ENCODE assay signal across 1 cellular context in the genomic region with DNA sequence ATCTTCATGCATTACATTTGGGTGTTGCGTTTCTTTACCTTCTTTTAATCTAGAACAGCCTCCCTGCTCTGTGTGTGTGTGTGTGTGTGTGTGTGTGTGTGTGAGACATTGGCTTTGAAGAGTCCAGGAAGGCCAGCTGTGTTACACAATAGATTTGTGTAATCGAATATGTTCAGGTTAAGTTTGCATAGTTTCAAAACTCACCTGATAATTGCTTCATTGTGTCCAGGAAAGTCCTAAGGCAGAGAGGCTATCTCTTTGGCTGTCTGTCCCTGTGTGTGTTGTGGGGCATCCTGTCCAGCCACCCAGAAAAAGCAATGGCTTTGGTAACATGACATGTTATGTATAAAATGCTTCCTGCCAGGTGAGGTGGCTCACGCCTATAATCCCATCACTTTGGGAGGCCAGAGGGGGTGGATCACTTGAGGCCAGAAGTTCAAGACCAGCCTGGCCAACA.
TF ChIP-seq lines count a peak whose summit lies in the region.

No MANE protein-coding gene starts in this region.

TF ChIP-seq in HepG2, 621 proteins besides CTCF, POLR2A, EP300 and RAD21 (continued from another document and continues in another):
- TF ChIP-seq CC2D1A (CRISPR knock-in tag; IDR thresholded peaks at IDR 0.05) (no peak), ZSCAN21 (CRISPR knock-in tag; IDR thresholded peaks at IDR 0.05; ENCODE audit: borderline replicate concordance) (no peak), ZNF615 (CRISPR knock-in tag; IDR thresholded peaks at IDR 0.05; ENCODE audit: borderline replicate concordance) (no peak), CEBPB (IDR thresholded peaks at IDR 0.05; ENCODE audit: borderline replicate concordance, low read depth, low read length) (peak; percentile 97), ZNF564 (CRISPR knock-in tag; IDR thresholded peaks at IDR 0.05) (no peak; the same call in 1 of the 2 replicates), ZNF839 (CRISPR knock-in tag; IDR thresholded peaks at IDR 0.05; ENCODE audit: borderline replicate concordance) (no peak), FOXK1 (CRISPR knock-in tag; IDR thresholded peaks at IDR 0.05; ENCODE audit: borderline replicate concordance, low read depth) (no peak; the same call in 1 of the 2 replicates), ZNF572 (CRISPR knock-in tag; IDR thresholded peaks at IDR 0.05) (no peak), ZNF431 (CRISPR knock-in tag; IDR thresholded peaks at IDR 0.05; ENCODE audit: borderline replicate concordance, low read depth) (no peak), CCAR2 (optimal IDR thresholded peaks at IDR 0.05; ENCODE audit: low read depth, low read length) (no peak), ZNF775 (CRISPR knock-in tag; IDR thresholded peaks at IDR 0.05; ENCODE audit: borderline replicate concordance) (no peak), GATA4 (IDR thresholded peaks at IDR 0.05; ENCODE audit: borderline replicate concordance, low read depth) (no peak), TEAD2 (CRISPR knock-in tag; IDR thresholded peaks at IDR 0.05) (no peak), ZFP37 (CRISPR knock-in tag; IDR thresholded peaks at IDR 0.05; ENCODE audit: borderline replicate concordance) (no peak), MEIS1 (CRISPR knock-in tag; IDR thresholded peaks at IDR 0.05; ENCODE audit: borderline replicate concordance) (no peak), TBX2 (CRISPR knock-in tag; IDR thresholded peaks at IDR 0.05; ENCODE audit: borderline replicate concordance) (peak; percentile 86; the same call in 1 of the 2 replicates), SSRP1 (CRISPR knock-in tag; IDR thresholded peaks at IDR 0.05) (no peak), HMG20A (CRISPR knock-in tag; IDR thresholded peaks at IDR 0.05; ENCODE audit: borderline replicate concordance) (peak; percentile 55; the same call in 1 of the 2 replicates), ZNF598 (CRISPR knock-in tag; IDR thresholded peaks at IDR 0.05; ENCODE audit: borderline replicate concordance) (no peak), SP2 (CRISPR knock-in tag; IDR thresholded peaks at IDR 0.05) (no peak), ISX (CRISPR knock-in tag; conservative IDR thresholded peaks at IDR 0.05) (no peak), ZMYM4 (CRISPR knock-in tag; IDR thresholded peaks at IDR 0.05) (peak; percentile 64), ZFP1 (CRISPR knock-in tag; IDR thresholded peaks at IDR 0.05) (no peak)
- TF ChIP-seq, protein P1, sequence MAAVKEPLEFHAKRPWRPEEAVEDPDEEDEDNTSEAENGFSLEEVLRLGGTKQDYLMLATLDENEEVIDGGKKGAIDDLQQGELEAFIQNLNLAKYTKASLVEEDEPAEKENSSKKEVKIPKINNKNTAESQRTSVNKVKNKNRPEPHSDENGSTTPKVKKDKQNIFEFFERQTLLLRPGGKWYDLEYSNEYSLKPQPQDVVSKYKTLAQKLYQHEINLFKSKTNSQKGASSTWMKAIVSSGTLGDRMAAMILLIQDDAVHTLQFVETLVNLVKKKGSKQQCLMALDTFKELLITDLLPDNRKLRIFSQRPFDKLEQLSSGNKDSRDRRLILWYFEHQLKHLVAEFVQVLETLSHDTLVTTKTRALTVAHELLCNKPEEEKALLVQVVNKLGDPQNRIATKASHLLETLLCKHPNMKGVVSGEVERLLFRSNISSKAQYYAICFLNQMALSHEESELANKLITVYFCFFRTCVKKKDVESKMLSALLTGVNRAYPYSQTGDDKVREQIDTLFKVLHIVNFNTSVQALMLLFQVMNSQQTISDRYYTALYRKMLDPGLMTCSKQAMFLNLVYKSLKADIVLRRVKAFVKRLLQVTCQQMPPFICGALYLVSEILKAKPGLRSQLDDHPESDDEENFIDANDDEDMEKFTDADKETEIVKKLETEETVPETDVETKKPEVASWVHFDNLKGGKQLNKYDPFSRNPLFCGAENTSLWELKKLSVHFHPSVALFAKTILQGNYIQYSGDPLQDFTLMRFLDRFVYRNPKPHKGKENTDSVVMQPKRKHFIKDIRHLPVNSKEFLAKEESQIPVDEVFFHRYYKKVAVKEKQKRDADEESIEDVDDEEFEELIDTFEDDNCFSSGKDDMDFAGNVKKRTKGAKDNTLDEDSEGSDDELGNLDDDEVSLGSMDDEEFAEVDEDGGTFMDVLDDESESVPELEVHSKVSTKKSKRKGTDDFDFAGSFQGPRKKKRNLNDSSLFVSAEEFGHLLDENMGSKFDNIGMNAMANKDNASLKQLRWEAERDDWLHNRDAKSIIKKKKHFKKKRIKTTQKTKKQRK (IDR thresholded peaks at IDR 0.05; ENCODE audit: low read length) = no peak
- TF ChIP-seq, protein P2, sequence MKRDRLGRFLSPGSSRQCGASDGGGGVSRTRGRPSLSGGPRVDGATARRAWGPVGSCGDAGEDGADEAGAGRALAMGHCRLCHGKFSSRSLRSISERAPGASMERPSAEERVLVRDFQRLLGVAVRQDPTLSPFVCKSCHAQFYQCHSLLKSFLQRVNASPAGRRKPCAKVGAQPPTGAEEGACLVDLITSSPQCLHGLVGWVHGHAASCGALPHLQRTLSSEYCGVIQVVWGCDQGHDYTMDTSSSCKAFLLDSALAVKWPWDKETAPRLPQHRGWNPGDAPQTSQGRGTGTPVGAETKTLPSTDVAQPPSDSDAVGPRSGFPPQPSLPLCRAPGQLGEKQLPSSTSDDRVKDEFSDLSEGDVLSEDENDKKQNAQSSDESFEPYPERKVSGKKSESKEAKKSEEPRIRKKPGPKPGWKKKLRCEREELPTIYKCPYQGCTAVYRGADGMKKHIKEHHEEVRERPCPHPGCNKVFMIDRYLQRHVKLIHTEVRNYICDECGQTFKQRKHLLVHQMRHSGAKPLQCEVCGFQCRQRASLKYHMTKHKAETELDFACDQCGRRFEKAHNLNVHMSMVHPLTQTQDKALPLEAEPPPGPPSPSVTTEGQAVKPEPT (CRISPR knock-in tag; IDR thresholded peaks at IDR 0.05; ENCODE audit: low read depth) = 0 out of 2 replicates have a peak, but pooled peaks have one; percentile 38
- TF ChIP-seq, protein P3, sequence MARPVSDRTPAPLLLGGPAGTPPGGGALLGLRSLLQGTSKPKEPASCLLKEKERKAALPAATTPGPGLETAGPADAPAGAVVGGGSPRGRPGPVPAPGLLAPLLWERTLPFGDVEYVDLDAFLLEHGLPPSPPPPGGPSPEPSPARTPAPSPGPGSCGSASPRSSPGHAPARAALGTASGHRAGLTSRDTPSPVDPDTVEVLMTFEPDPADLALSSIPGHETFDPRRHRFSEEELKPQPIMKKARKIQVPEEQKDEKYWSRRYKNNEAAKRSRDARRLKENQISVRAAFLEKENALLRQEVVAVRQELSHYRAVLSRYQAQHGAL (CRISPR knock-in tag; IDR thresholded peaks at IDR 0.05; ENCODE audit: not compliant biosample characterization) = no peak
- TF ChIP-seq, protein P4, sequence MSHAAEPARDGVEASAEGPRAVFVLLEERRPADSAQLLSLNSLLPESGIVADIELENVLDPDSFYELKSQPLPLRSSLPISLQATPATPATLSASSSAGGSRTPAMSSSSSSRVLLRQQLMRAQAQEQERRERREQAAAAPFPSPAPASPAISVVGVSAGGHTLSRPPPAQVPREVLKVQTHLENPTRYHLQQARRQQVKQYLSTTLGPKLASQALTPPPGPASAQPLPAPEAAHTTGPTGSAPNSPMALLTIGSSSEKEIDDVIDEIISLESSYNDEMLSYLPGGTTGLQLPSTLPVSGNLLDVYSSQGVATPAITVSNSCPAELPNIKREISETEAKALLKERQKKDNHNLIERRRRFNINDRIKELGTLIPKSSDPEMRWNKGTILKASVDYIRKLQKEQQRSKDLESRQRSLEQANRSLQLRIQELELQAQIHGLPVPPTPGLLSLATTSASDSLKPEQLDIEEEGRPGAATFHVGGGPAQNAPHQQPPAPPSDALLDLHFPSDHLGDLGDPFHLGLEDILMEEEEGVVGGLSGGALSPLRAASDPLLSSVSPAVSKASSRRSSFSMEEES (CRISPR knock-in tag; IDR thresholded peaks at IDR 0.05) = no peak; the same call in 1 of the 2 replicates
- TF ChIP-seq, protein P5, sequence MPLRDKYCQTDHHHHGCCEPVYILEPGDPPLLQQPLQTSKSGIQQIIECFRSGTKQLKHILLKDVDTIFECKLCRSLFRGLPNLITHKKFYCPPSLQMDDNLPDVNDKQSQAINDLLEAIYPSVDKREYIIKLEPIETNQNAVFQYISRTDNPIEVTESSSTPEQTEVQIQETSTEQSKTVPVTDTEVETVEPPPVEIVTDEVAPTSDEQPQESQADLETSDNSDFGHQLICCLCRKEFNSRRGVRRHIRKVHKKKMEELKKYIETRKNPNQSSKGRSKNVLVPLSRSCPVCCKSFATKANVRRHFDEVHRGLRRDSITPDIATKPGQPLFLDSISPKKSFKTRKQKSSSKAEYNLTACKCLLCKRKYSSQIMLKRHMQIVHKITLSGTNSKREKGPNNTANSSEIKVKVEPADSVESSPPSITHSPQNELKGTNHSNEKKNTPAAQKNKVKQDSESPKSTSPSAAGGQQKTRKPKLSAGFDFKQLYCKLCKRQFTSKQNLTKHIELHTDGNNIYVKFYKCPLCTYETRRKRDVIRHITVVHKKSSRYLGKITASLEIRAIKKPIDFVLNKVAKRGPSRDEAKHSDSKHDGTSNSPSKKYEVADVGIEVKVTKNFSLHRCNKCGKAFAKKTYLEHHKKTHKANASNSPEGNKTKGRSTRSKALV (CRISPR knock-in tag; IDR thresholded peaks at IDR 0.05) = no peak
- TF ChIP-seq, protein P6, sequence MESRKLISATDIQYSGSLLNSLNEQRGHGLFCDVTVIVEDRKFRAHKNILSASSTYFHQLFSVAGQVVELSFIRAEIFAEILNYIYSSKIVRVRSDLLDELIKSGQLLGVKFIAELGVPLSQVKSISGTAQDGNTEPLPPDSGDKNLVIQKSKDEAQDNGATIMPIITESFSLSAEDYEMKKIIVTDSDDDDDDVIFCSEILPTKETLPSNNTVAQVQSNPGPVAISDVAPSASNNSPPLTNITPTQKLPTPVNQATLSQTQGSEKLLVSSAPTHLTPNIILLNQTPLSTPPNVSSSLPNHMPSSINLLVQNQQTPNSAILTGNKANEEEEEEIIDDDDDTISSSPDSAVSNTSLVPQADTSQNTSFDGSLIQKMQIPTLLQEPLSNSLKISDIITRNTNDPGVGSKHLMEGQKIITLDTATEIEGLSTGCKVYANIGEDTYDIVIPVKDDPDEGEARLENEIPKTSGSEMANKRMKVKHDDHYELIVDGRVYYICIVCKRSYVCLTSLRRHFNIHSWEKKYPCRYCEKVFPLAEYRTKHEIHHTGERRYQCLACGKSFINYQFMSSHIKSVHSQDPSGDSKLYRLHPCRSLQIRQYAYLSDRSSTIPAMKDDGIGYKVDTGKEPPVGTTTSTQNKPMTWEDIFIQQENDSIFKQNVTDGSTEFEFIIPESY (CRISPR knock-in tag; IDR thresholded peaks at IDR 0.05) = no peak
- TF ChIP-seq, protein P7, sequence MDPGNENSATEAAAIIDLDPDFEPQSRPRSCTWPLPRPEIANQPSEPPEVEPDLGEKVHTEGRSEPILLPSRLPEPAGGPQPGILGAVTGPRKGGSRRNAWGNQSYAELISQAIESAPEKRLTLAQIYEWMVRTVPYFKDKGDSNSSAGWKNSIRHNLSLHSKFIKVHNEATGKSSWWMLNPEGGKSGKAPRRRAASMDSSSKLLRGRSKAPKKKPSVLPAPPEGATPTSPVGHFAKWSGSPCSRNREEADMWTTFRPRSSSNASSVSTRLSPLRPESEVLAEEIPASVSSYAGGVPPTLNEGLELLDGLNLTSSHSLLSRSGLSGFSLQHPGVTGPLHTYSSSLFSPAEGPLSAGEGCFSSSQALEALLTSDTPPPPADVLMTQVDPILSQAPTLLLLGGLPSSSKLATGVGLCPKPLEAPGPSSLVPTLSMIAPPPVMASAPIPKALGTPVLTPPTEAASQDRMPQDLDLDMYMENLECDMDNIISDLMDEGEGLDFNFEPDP (CRISPR knock-in tag; conservative IDR thresholded peaks at IDR 0.05) = no peak
- TF ChIP-seq, protein P8, sequence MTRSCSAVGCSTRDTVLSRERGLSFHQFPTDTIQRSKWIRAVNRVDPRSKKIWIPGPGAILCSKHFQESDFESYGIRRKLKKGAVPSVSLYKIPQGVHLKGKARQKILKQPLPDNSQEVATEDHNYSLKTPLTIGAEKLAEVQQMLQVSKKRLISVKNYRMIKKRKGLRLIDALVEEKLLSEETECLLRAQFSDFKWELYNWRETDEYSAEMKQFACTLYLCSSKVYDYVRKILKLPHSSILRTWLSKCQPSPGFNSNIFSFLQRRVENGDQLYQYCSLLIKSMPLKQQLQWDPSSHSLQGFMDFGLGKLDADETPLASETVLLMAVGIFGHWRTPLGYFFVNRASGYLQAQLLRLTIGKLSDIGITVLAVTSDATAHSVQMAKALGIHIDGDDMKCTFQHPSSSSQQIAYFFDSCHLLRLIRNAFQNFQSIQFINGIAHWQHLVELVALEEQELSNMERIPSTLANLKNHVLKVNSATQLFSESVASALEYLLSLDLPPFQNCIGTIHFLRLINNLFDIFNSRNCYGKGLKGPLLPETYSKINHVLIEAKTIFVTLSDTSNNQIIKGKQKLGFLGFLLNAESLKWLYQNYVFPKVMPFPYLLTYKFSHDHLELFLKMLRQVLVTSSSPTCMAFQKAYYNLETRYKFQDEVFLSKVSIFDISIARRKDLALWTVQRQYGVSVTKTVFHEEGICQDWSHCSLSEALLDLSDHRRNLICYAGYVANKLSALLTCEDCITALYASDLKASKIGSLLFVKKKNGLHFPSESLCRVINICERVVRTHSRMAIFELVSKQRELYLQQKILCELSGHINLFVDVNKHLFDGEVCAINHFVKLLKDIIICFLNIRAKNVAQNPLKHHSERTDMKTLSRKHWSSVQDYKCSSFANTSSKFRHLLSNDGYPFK (CRISPR knock-in tag; IDR thresholded peaks at IDR 0.05; ENCODE audit: borderline replicate concordance) = no peak
- TF ChIP-seq, protein P9, sequence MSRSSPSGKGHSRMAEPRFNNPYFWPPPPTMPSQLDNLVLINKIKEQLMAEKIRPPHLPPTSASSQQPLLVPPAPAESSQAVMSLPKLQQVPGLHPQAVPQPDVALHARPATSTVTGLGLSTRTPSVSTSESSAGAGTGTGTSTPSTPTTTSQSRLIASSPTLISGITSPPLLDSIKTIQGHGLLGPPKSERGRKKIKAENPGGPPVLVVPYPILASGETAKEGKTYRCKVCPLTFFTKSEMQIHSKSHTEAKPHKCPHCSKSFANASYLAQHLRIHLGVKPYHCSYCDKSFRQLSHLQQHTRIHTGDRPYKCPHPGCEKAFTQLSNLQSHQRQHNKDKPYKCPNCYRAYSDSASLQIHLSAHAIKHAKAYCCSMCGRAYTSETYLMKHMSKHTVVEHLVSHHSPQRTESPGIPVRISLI (CRISPR knock-in tag; IDR thresholded peaks at IDR 0.05; ENCODE audit: borderline replicate concordance) = peak; percentile 32; the same call in 1 of the 2 replicates
- TF ChIP-seq, protein P10, sequence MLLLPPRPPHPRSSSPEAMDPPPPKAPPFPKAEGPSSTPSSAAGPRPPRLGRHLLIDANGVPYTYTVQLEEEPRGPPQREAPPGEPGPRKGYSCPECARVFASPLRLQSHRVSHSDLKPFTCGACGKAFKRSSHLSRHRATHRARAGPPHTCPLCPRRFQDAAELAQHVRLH (CRISPR knock-in tag; IDR thresholded peaks at IDR 0.05; ENCODE audit: borderline replicate concordance, low read depth) = no peak
